In the genomic region with DNA sequence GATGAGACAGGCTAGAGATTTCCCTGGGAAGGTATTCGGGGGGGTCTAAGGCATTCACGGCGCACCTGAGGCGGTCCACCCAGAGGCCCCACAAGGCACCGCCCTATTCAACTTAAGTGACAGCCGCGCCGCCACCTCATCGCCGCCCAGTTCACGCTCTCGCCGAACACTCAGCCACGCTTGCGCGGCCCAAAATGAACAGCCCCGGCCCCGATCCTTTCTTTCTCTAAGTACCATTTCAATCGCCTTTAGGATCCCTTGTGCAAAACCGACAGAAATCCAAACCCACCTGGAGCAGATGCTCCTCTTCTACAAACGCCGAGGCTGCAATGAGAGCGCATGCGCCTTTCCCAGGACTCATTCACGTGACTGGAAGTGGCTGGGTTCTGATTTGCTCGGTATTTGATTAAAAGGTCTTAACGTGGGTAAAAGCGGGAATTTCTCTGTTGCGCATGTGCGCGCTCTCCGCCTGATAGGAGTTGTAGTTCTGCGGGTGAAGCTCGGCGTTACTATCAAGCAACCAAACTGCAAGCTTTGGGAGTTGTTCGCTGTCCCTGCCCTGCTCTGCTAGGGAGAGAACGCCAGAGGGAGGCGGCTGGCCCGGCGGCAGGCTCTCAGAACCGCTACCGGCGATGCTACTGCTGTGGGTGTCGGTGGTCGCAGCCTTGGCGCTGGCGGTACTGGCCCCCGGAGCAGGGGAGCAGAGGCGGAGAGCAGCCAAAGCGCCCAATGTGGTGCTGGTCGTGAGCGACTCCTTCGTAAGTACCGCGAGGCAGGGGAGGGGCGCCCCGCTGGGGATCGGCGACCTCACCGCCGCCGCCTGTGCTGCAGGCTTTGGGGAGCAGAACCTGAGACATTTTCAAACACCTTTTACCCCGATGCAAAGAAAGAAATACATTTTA, we compare ENCODE assay signal across 1 cellular context.
A peak's percentile ranks its signal among the peaks of the same experiment; 100 is the strongest.
TF ChIP-seq lines count a peak whose summit lies in the region.

ARSK (plus strand) TSS at position 455 of the 902 bp plus-strand sequence; CDS start at position 633, 178 bp downstream.
SKIC3 (minus strand) TSS at position 331 of the 902 bp plus-strand sequence. CDS start 7,827 bp downstream, outside the sequence.

TF ChIP-seq in HepG2, 621 proteins besides CTCF, POLR2A, EP300 and RAD21 (continued from another document and continues in another):
- TF ChIP-seq ZNF318 (CRISPR knock-in tag; IDR thresholded peaks at IDR 0.05) (no peak), MTF1 (CRISPR knock-in tag; IDR thresholded peaks at IDR 0.05) (no peak; the same call in 1 of the 2 replicates), ZBTB25 (CRISPR knock-in tag; IDR thresholded peaks at IDR 0.05) (peak; percentile 67; the same call in 1 of the 2 replicates), ZNF138 (CRISPR knock-in tag; IDR thresholded peaks at IDR 0.05; ENCODE audit: low read depth) (no peak), PPARG (CRISPR knock-in tag; conservative IDR thresholded peaks at IDR 0.05) (peak; percentile 54), HMGA1 (CRISPR knock-in tag; conservative IDR thresholded peaks at IDR 0.05) (no peak), ELF1 (CRISPR knock-in tag; IDR thresholded peaks at IDR 0.05) (peak; percentile 66; the same call in 1 of the 2 replicates), ARHGAP35 (CRISPR knock-in tag; IDR thresholded peaks at IDR 0.05; ENCODE audit: borderline replicate concordance) (0 out of 2 replicates have a peak, but pooled peaks have one; percentile 71), THRA (CRISPR knock-in tag; IDR thresholded peaks at IDR 0.05; ENCODE audit: borderline replicate concordance) (no peak), HNF4G (IDR thresholded peaks at IDR 0.05; ENCODE audit: borderline replicate concordance, low read depth, low read length) (no peak; the same call in 1 of the 2 replicates), HNF4G (CRISPR knock-in tag; IDR thresholded peaks at IDR 0.05; ENCODE audit: borderline replicate concordance, low read depth) (no peak), PBX3 (CRISPR knock-in tag; IDR thresholded peaks at IDR 0.05; ENCODE audit: borderline replicate concordance) (no peak), NFE2L2 (IDR thresholded peaks at IDR 0.05; ENCODE audit: low read length) (no peak), CBX5 (CRISPR knock-in tag; IDR thresholded peaks at IDR 0.05; ENCODE audit: borderline replicate concordance) (peak; percentile 68; the same call in 1 of the 2 replicates), ZNF232 (CRISPR knock-in tag; IDR thresholded peaks at IDR 0.05; ENCODE audit: borderline replicate concordance) (peak; percentile 72; the same call in 1 of the 2 replicates), TOPORS (CRISPR knock-in tag; IDR thresholded peaks at IDR 0.05) (peak; percentile 66; the same call in 1 of the 2 replicates), CC2D1A (CRISPR knock-in tag; IDR thresholded peaks at IDR 0.05) (no peak), ZNF337 (CRISPR knock-in tag; IDR thresholded peaks at IDR 0.05; ENCODE audit: borderline replicate concordance, low read depth) (no peak), RNF2 (conservative IDR thresholded peaks at IDR 0.05; ENCODE audit: low read depth) (peak; percentile 40; the same call in 1 of the 2 replicates), GATAD1 (CRISPR knock-in tag; IDR thresholded peaks at IDR 0.05) (peak; percentile 87), IRF2 (CRISPR knock-in tag; IDR thresholded peaks at IDR 0.05) (peak; percentile 92), SP1 (IDR thresholded peaks at IDR 0.05) (no peak), SP1 (CRISPR knock-in tag; IDR thresholded peaks at IDR 0.05) (peak; percentile 32; the same call in 1 of the 2 replicates), HCFC1 (IDR thresholded peaks at IDR 0.05; ENCODE audit: low read depth, low read length) (peak; percentile 77), RCOR2 (CRISPR knock-in tag; IDR thresholded peaks at IDR 0.05) (0 out of 2 replicates have a peak, but pooled peaks have one; percentile 19), MIER2 (CRISPR knock-in tag; IDR thresholded peaks at IDR 0.05) (no peak), ZNF296 (CRISPR knock-in tag; conservative IDR thresholded peaks at IDR 0.05) (no peak), NFIC (IDR thresholded peaks at IDR 0.05; ENCODE audit: low read length) (peak; percentile 14; the same call in 1 of the 2 replicates), ZNF24 (IDR thresholded peaks at IDR 0.05) (no peak), HNRNPUL1 (IDR thresholded peaks at IDR 0.05; ENCODE audit: low read depth, low read length) (no peak), ZNF773 (CRISPR knock-in tag; IDR thresholded peaks at IDR 0.05; ENCODE audit: borderline replicate concordance) (no peak), ZNF414 (CRISPR knock-in tag; IDR thresholded peaks at IDR 0.05) (peak; percentile 38; the same call in 1 of the 2 replicates), NRL (CRISPR knock-in tag; IDR thresholded peaks at IDR 0.05; ENCODE audit: borderline replicate concordance) (peak; percentile 59), SMARCC2 (IDR thresholded peaks at IDR 0.05) (no peak), ZNF350 (CRISPR knock-in tag; IDR thresholded peaks at IDR 0.05; ENCODE audit: borderline replicate concordance, low read depth) (peak; percentile 85; the same call in 1 of the 2 replicates), RBFOX2 (IDR thresholded peaks at IDR 0.05; ENCODE audit: low read depth, low read length) (peak; percentile 77), ZBTB7A (CRISPR knock-in tag; IDR thresholded peaks at IDR 0.05) (peak; percentile 42; the same call in 1 of the 2 replicates), ZNF567 (CRISPR knock-in tag; IDR thresholded peaks at IDR 0.05; ENCODE audit: borderline replicate concordance) (no peak)
- TF ChIP-seq, protein P1, sequence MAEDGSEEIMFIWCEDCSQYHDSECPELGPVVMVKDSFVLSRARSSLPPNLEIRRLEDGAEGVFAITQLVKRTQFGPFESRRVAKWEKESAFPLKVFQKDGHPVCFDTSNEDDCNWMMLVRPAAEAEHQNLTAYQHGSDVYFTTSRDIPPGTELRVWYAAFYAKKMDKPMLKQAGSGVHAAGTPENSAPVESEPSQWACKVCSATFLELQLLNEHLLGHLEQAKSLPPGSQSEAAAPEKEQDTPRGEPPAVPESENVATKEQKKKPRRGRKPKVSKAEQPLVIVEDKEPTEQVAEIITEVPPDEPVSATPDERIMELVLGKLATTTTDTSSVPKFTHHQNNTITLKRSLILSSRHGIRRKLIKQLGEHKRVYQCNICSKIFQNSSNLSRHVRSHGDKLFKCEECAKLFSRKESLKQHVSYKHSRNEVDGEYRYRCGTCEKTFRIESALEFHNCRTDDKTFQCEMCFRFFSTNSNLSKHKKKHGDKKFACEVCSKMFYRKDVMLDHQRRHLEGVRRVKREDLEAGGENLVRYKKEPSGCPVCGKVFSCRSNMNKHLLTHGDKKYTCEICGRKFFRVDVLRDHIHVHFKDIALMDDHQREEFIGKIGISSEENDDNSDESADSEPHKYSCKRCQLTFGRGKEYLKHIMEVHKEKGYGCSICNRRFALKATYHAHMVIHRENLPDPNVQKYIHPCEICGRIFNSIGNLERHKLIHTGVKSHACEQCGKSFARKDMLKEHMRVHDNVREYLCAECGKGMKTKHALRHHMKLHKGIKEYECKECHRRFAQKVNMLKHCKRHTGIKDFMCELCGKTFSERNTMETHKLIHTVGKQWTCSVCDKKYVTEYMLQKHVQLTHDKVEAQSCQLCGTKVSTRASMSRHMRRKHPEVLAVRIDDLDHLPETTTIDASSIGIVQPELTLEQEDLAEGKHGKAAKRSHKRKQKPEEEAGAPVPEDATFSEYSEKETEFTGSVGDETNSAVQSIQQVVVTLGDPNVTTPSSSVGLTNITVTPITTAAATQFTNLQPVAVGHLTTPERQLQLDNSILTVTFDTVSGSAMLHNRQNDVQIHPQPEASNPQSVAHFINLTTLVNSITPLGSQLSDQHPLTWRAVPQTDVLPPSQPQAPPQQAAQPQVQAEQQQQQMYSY (CRISPR knock-in tag; IDR thresholded peaks at IDR 0.05) = peak; percentile 39; the same call in 1 of the 2 replicates
- TF ChIP-seq, protein P2, sequence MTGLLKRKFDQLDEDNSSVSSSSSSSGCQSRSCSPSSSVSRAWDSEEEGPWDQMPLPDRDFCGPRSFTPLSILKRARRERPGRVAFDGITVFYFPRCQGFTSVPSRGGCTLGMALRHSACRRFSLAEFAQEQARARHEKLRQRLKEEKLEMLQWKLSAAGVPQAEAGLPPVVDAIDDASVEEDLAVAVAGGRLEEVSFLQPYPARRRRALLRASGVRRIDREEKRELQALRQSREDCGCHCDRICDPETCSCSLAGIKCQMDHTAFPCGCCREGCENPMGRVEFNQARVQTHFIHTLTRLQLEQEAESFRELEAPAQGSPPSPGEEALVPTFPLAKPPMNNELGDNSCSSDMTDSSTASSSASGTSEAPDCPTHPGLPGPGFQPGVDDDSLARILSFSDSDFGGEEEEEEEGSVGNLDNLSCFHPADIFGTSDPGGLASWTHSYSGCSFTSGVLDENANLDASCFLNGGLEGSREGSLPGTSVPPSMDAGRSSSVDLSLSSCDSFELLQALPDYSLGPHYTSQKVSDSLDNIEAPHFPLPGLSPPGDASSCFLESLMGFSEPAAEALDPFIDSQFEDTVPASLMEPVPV (CRISPR knock-in tag; IDR thresholded peaks at IDR 0.05) = peak; percentile 73
